Comparison of ENCODE assay signal across 16 cellular contexts in the genomic region with DNA sequence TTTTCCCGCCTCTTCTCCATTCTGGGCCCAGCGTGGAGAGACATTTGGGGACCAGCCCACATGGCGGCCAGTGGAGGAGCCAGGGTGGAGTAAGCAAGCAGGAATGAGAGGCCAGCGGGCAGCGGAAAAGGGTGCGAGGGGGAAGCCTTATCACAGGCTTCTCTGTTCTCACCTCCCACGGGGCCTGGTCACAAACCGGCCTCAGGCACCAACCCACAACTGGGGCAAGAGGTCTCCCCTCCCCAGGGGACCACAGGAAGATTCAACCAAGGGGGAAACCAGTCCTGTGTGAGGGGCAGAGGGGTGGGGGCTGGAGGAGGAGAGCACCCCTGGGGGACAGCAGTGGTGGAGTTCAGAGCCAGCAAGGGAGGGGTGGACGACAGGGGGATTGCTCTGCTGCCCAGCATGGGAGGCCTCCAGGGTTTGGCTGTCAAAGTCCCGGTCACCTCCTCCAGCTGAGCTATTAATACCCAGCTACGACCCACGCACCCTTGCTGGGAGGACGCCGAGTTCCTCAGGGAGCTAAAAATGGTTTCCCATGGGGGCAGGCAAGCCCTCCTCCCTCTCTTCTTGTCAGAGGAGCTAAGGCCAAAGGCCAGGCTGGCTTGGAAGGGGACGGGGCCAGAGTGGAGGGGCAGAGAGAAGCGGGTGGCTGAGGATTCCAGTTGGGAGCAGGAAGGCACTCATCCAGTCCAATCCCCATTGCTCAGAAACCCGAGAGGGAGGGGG. TPM values are rescaled to one million over a fixed set of nuclear protein-coding genes. Genes with fewer than 3 reads are reported as not detected.
DNase-seq lines count a peak whose midpoint lies in the region; ATAC-seq, FAIRE-seq and TF ChIP-seq lines count a peak whose summit lies in the region.
"Had no signal": no experiment of that assay in that cellular context is flagged by ENCODE, and none has a peak within 500 bp of the region (broad histone marks: within the 10 kb centered on the region; RNA-seq: fewer than 3 reads in every experiment).

No MANE protein-coding gene starts in this region.

- H2AFZ ChIP-seq in H1 (ENCODE audit: low read length), result no peak overlapping the region

- no peak overlapping the region for H3K4me3 Mint-ChIP-seq in type B pancreatic cell
- H3K4me3 Mint-ChIP-seq: activated CD8-positive, alpha-beta memory T cell treated with anti-CD3 and anti-CD28 coated beads, Interleukin-2, amount 10 ng/mL, durations not matched to agents 7 days and 5 days; stimulated activated naive CD8-positive, alpha-beta T cell treated with anti-CD3 and anti-CD28 coated beads, Interleukin-15, Interleukin-2, amounts not matched to agents 100 ng/mL and 50 ng/mL, for 24 hours; WTC11 had no signal

- POLR2A ChIA-PET in HEK293 (lab: Yijun Ruan, JAX) (no interaction called here), H1 (lab: Charles Lee; ENCODE audit: partially characterized antibody) (interaction anchor here (0.7 to 1.9 kb wide), 5 partner anchors 9 to 27 kb away, joined by 3 to 4 read pairs (median 3); no protein-coding TSS in a partner anchor)

- no peak overlapping the region for H4K5ac ChIP-seq in H1 (ENCODE audit: insufficient read length, low read depth, low read length)

- TF ChIP-seq CTCF in HEK293 (tag by site-specific recombination; IDR thresholded peaks at IDR 0.05) (no peak), H1 (IDR thresholded peaks at IDR 0.05; ENCODE audit: control extremely low read depth in 1 of 3, insufficient read depth in 1 of 3, low read depth in 1 of 3, low read length in 3 of 3) (no peak), spleen (IDR thresholded peaks at IDR 0.05 in 8 of 11, conservative IDR thresholded peaks at IDR 0.05 in 3 of 11) (no peak), type B pancreatic cell (conservative IDR thresholded peaks at IDR 0.05) (no peak)

- TF ChIP-seq EP300 in H1 (IDR thresholded peaks at IDR 0.05; ENCODE audit: borderline replicate concordance in 1 of 2, low read depth in 2 of 2, low read length in 2 of 2), result no peak

- no peak overlapping the region for H3K9ac ChIP-seq in H1 (replicated peaks in 1 of 4; ENCODE audit: extremely low read depth in 1 of 4, low read depth in 3 of 4, low read length in 3 of 4)

- no peak overlapping the region for H3K23ac ChIP-seq in H1 (ENCODE audit: insufficient read length)

- H3K79me1 ChIP-seq in H1 (ENCODE audit: low read depth, low read length), result no peaks in the 10 kb centered on the region

- no peak overlapping the region for H3K27ac Mint-ChIP-seq in type B pancreatic cell
- H3K27ac Mint-ChIP-seq: activated CD8-positive, alpha-beta memory T cell treated with anti-CD3 and anti-CD28 coated beads, Interleukin-2, amount 10 ng/mL, durations not matched to agents 7 days and 5 days; stimulated activated naive CD8-positive, alpha-beta T cell treated with anti-CD3 and anti-CD28 coated beads, Interleukin-15, Interleukin-2, amounts not matched to agents 100 ng/mL and 50 ng/mL, for 24 hours; WTC11 had no signal

- no peaks in the 10 kb centered on the region for H3K27me3 Mint-ChIP-seq in type B pancreatic cell
- H3K27me3 Mint-ChIP-seq: activated CD8-positive, alpha-beta memory T cell treated with anti-CD3 and anti-CD28 coated beads, Interleukin-2, amount 10 ng/mL, durations not matched to agents 7 days and 5 days; stimulated activated naive CD8-positive, alpha-beta T cell treated with anti-CD3 and anti-CD28 coated beads, Interleukin-15, Interleukin-2, amounts not matched to agents 100 ng/mL and 50 ng/mL, for 24 hours had no signal

- H2BK20ac ChIP-seq in H1 (ENCODE audit: low read length), result no peak overlapping the region

- no peak overlapping the region for H4K91ac ChIP-seq in H1 (replicated peaks; ENCODE audit: insufficient read length, low read length)

- no peak overlapping the region for H2BK5ac ChIP-seq in H1 (ENCODE audit: low read depth, low read length)

- H2BK120ac ChIP-seq in H1 (replicated peaks; ENCODE audit: low read depth, low read length), result no peak overlapping the region

- H3K27me3 ChIP-seq in H1 (replicated peaks in 1 of 4; ENCODE audit: control insufficient read depth in 3 of 4, extremely low read depth in 1 of 4, insufficient read depth in 3 of 4, low read length in 3 of 4) (no peaks in the 10 kb centered on the region), spleen (replicated peaks in 1 of 7) (no peaks in the 10 kb centered on the region)

- no peak overlapping the region for H2AK5ac ChIP-seq in H1 (ENCODE audit: low read depth, low read length)

- no peaks in the 10 kb centered on the region for H3K36me3 Mint-ChIP-seq in type B pancreatic cell
- H3K36me3 Mint-ChIP-seq: activated CD8-positive, alpha-beta memory T cell treated with anti-CD3 and anti-CD28 coated beads, Interleukin-2, amount 10 ng/mL, durations not matched to agents 7 days and 5 days; activated naive CD4-positive, alpha-beta T cell treated with anti-CD3 and anti-CD28 coated beads, Interleukin-2, amount 50 U/mL, for 72 hours; WTC11 had no signal

- H4K8ac ChIP-seq in H1 (ENCODE audit: extremely low read depth, insufficient read depth, low read length), result peak overlapping the region; percentile 32

- no peak overlapping the region for H2BK15ac ChIP-seq in H1 (ENCODE audit: low read length)

- no peaks in the 10 kb centered on the region for H3K9me3 Mint-ChIP-seq in type B pancreatic cell
- H3K9me3 Mint-ChIP-seq: activated naive CD4-positive, alpha-beta T cell treated with anti-CD3 and anti-CD28 coated beads, Interleukin-2, amount 50 U/mL, for 72 hours; stimulated activated naive CD8-positive, alpha-beta T cell treated with anti-CD3 and anti-CD28 coated beads, Interleukin-15, Interleukin-2, amounts not matched to agents 100 ng/mL and 50 ng/mL, for 24 hours; WTC11 had no signal

- no peak overlapping the region for H3K4ac ChIP-seq in H1 (replicated peaks; ENCODE audit: insufficient read length, low read depth, low read length)

- peaks cover 36% of the 10 kb centered on the region for H3K4me1 Mint-ChIP-seq in type B pancreatic cell (ENCODE audit: unreplicated experiment)
- H3K4me1 Mint-ChIP-seq: activated CD8-positive, alpha-beta memory T cell treated with anti-CD3 and anti-CD28 coated beads, Interleukin-2, amount 10 ng/mL, durations not matched to agents 7 days and 5 days had no signal

- no peak overlapping the region for H3K4me2 ChIP-seq in H1 (ENCODE audit: insufficient read depth in 1 of 2, low read depth in 2 of 2, low read length in 2 of 2)

- H3K56ac ChIP-seq in H1 (replicated peaks; ENCODE audit: insufficient read length, low read depth, low read length), result no peak overlapping the region

- H3K4me1 ChIP-seq in HEK293 (ENCODE audit: control insufficient read depth, insufficient read depth, low read length) (peaks cover 5% of the 10 kb centered on the region), H1 (replicated peaks in 1 of 4; ENCODE audit: control insufficient read depth in 3 of 4, insufficient read depth in 4 of 4, low read length in 3 of 4) (peaks cover 0 to 5% (median 2%) of the 10 kb centered on the region in 4 experiments; a peak in 4 of 7 replicates), spleen (peaks cover 19 to 89% (median 56%) of the 10 kb centered on the region in 6 donors)

- no peak for FAIRE-seq in H1 (lab: Jason Lieb, UNC)

- no peaks in the 10 kb centered on the region for H3K79me2 ChIP-seq in H1 (ENCODE audit: control insufficient read depth in 1 of 2, insufficient read depth in 2 of 2, low read length in 2 of 2)

- H3K27ac ChIP-seq in HEK293 (ENCODE audit: extremely low read depth, low read depth, low read length) (no peak overlapping the region), H1 (ENCODE audit: low read depth, low read length) (no peak overlapping the region), spleen (peak overlapping the region in 7 of 8 donors; percentile 51 to 80 (median 66))

- no peaks in the 10 kb centered on the region for H4K20me1 ChIP-seq in H1 (replicated peaks in 1 of 2; ENCODE audit: control insufficient read depth in 1 of 2, insufficient read depth in 2 of 2, low read length in 2 of 2)

- H2BK12ac ChIP-seq in H1 (ENCODE audit: low read depth, low read length), result no peak overlapping the region

- CTCF ChIA-PET in HEK293 (lab: Yijun Ruan, JAX) (interaction anchor here (0.6 kb wide), 1 partner anchor 45 kb away, joined by 3 read pairs; a partner anchor contains a TSS), H1 (lab: Charles Lee; ENCODE audit: partially characterized antibody) (interaction anchor here (0.8 to 24.7 kb wide), 9 partner anchors 10 to 125 kb away, joined by 3 to 984 read pairs (median 3); a partner anchor contains a TSS)

- no peak for TF ChIP-seq POLR2A in H1 (IDR thresholded peaks at IDR 0.05; ENCODE audit: control extremely low read depth in 1 of 2, low read depth in 2 of 2, low read length in 2 of 2)
- no peak for TF ChIP-seq POLR2A in spleen (IDR thresholded peaks at IDR 0.05)

- DNase-seq in H1 (ENCODE audit: low read depth in 1 of 2, low spot score in 2 of 2), result no peak
- DNase-seq in left lobe of liver (ENCODE audit: low spot score), result no peak
- DNase-seq in spleen, result peak; percentile 74
- no peak for DNase-seq in type B pancreatic cell (ENCODE audit: extremely low spot score, unreplicated experiment)
- DNase-seq: activated CD8-positive, alpha-beta memory T cell treated with anti-CD3 and anti-CD28 coated beads, Interleukin-2, amount 10 ng/mL, durations not matched to agents 7 days and 5 days; Calu3; mucosa of descending colon had no signal

- no peak overlapping the region for H3K4me3 ChIP-seq in HEK293 (ENCODE audit: low read depth, low read length)
- H3K4me3 ChIP-seq in H1 (ENCODE audit: extremely low read depth in 1 of 4, insufficient read depth in 2 of 4, low read depth in 3 of 4, low read length in 4 of 4), result no peak overlapping the region
- no peak overlapping the region for H3K4me3 ChIP-seq in spleen
- H3K4me3 ChIP-seq: mucosa of descending colon had no signal

- intact Hi-C loops in spleen (cut with DNase I; ENCODE audit: low total_unique reads), result no loop called here

- no peaks in the 10 kb centered on the region for H3K9me3 ChIP-seq in HEK293 (ENCODE audit: control insufficient read depth, insufficient read depth, low read depth, low read length)
- H3K9me3 ChIP-seq in H1 (ENCODE audit: insufficient read depth in 2 of 2, low read depth in 1 of 2, low read length in 1 of 2), result no peaks in the 10 kb centered on the region
- H3K9me3 ChIP-seq in spleen, result no peaks in the 10 kb centered on the region
- H3K9me3 ChIP-seq: mucosa of descending colon had no signal

- ATAC-seq in left lobe of liver (peak; percentile 29), GM19452 (IDR thresholded peaks at IDR 0.05; ENCODE audit: unreplicated experiment) (no peak), GM19035 (IDR thresholded peaks at IDR 0.05; ENCODE audit: unreplicated experiment) (no peak), GM18519 (IDR thresholded peaks at IDR 0.05; ENCODE audit: low FRiP score, unreplicated experiment) (no peak)
- ATAC-seq: activated CD8-positive, alpha-beta memory T cell treated with anti-CD3 and anti-CD28 coated beads, Interleukin-2, amount 10 ng/mL, durations not matched to agents 7 days and 5 days; activated naive CD4-positive, alpha-beta T cell treated with anti-CD3 and anti-CD28 coated beads, Interleukin-2, amount 50 U/mL, for 72 hours; esophagus mucosa; mucosa of descending colon; SK-N-SH treated with all-trans-retinoic acid at 6 μM for 48 hours; WTC11 had no signal

- no peak for TF ChIP-seq RAD21 in H1 (IDR thresholded peaks at IDR 0.05 in 1 of 2, conservative IDR thresholded peaks at IDR 0.05 in 1 of 2; ENCODE audit: low read depth in 2 of 2, low read length in 2 of 2)

- H3K14ac ChIP-seq in H1 (ENCODE audit: insufficient read length), result no peak overlapping the region

- 85% methylated on average over 13 of the region's 17 CpGs; no CpG with 5 or more reads in 1 of the 2 experiments for WGBS in H1 (ENCODE audit: extremely low coverage in 1 of 2, insufficient coverage in 1 of 2, insufficient read length in 1 of 2, insufficient replicate concordance in 2 of 2, low coverage in 1 of 2, low lambda C conversion rate in 2 of 2, missing lambda C conversion rate in 1 of 2), 2 experiments
- WGBS in spleen, 5 donors, result 64 to 79% (median 76%) methylated on average over 15 to 17 of the region's 17 CpGs

- no peak overlapping the region for H3K18ac ChIP-seq in H1 (ENCODE audit: extremely low read depth, low read length)

- peaks cover 1% of the 10 kb centered on the region; the same call in 1 of the 2 replicates for H3K23me2 ChIP-seq in H1 (ENCODE audit: low read depth, low read length)

- H3K36me3 ChIP-seq in HEK293 (ENCODE audit: control insufficient read depth in 2 of 2, insufficient read depth in 1 of 2, low read length in 2 of 2) (no peaks in the 10 kb centered on the region), H1 (ENCODE audit: control insufficient read depth in 2 of 4, insufficient read depth in 4 of 4, low read length in 3 of 4) (no peaks in the 10 kb centered on the region), spleen (no peaks in the 10 kb centered on the region)

RNA-seq across cellular contexts. Expression of a gene that starts 23.8 kb away (rescaled TPM):
- total RNA-seq in H1 (2021; fragmentation: NEBNext Ultra II Directional; extraction: Animal tissue kit (Norgen Biotek cat#: 25700)), result 1,467 and 1,476 TPM in 2 replicates
- polyA plus RNA-seq in H1 (2011; rRNA removed) (2,660 and 3,062 TPM in 2 replicates), spleen (1,000 to 10,000 TPM; 3,003 to 4,302 (median 4,113) TPM)
- polyA plus RNA-seq in H1 (2011; cell fraction: cytosol; rRNA removed), result 3,021 TPM
- 1,988 TPM for polyA plus RNA-seq in H1 (2011; cell fraction: nucleus; rRNA removed)
- 2,347 to 2,838 TPM (median 2,522 TPM) in 4 replicates for polyA plus RNA-seq in H1 (2012, experiment 1 of 2)
- polyA plus RNA-seq in H1 (2012, experiment 2 of 2), result 3,643 TPM
- 2,053 TPM for polyA plus RNA-seq in H1 (2013, experiment 1 of 2)
- 1,963 TPM for polyA plus RNA-seq in H1 (2013, experiment 2 of 2)
- 1,098 and 1,191 TPM in 2 replicates for polyA minus RNA-seq in H1 (2011; rRNA and poly(A)+ RNA removed)
- polyA minus RNA-seq in H1 (2011; cell fraction: cytosol; rRNA and poly(A)+ RNA removed), result 1,141 TPM
- 716 TPM for polyA minus RNA-seq in H1 (2011; cell fraction: nucleus; rRNA and poly(A)+ RNA removed)
- total RNA-seq in left lobe of liver (392 TPM), spleen (1,000 to 10,000 TPM in 4 of 7 donors, 100 to 1,000 TPM in 3; 684 to 1,403 (median 1,036) TPM), type B pancreatic cell (ENCODE audit: low replicate concordance) (1,439 and 1,690 TPM in 2 replicates)

RNA-seq across cellular contexts. Expression of a gene that starts 36.2 kb away (rescaled TPM):
- 45.5 and 48.3 TPM in 2 replicates for total RNA-seq in H1 (2021; fragmentation: NEBNext Ultra II Directional; extraction: Animal tissue kit (Norgen Biotek cat#: 25700))
- polyA plus RNA-seq in H1 (2011; rRNA removed) (113 and 189 TPM in 2 replicates), spleen (10 to 100 TPM; 28.1 to 29.8 (median 29.2) TPM)
- polyA plus RNA-seq in H1 (2011; cell fraction: cytosol; rRNA removed), result 84.0 TPM
- polyA plus RNA-seq in H1 (2011; cell fraction: nucleus; rRNA removed), result 135 TPM
- 34.5 to 75.6 TPM (median 65.5 TPM) in 4 replicates for polyA plus RNA-seq in H1 (2012, experiment 1 of 2)
- polyA plus RNA-seq in H1 (2012, experiment 2 of 2), result 75.0 TPM
- 33.1 TPM for polyA plus RNA-seq in H1 (2013, experiment 1 of 2)
- 31.7 TPM for polyA plus RNA-seq in H1 (2013, experiment 2 of 2)
- polyA minus RNA-seq in H1 (2011; rRNA and poly(A)+ RNA removed), result 58.7 and 82.2 TPM in 2 replicates
- polyA minus RNA-seq in H1 (2011; cell fraction: cytosol; rRNA and poly(A)+ RNA removed), result 40.8 TPM
- 47.3 TPM for polyA minus RNA-seq in H1 (2011; cell fraction: nucleus; rRNA and poly(A)+ RNA removed)
- total RNA-seq in left lobe of liver (301 TPM), spleen (10 to 100 TPM; 16.7 to 31.1 (median 26.0) TPM), type B pancreatic cell (ENCODE audit: low replicate concordance) (54.2 and 55.9 TPM in 2 replicates)

RNA-seq across cellular contexts. Expression of a gene that starts 36.9 kb away (rescaled TPM):
- total RNA-seq in H1 (2021; fragmentation: NEBNext Ultra II Directional; extraction: Animal tissue kit (Norgen Biotek cat#: 25700)), result 19.4 and 20.5 TPM in 2 replicates
- polyA plus RNA-seq in H1 (2011; rRNA removed) (24.9 and 32.1 TPM in 2 replicates), spleen (10 to 100 TPM in 1 of 3 donors, 1 to 10 TPM in 2; 5.4 to 20.1 (median 6.9) TPM)
- polyA plus RNA-seq in H1 (2011; cell fraction: cytosol; rRNA removed), result 17.8 TPM
- 17.4 TPM for polyA plus RNA-seq in H1 (2011; cell fraction: nucleus; rRNA removed)
- 9.6 to 11.4 TPM (median 11.0 TPM) in 4 replicates for polyA plus RNA-seq in H1 (2012, experiment 1 of 2)
- polyA plus RNA-seq in H1 (2012, experiment 2 of 2), result 11.4 TPM
- 10.2 TPM for polyA plus RNA-seq in H1 (2013, experiment 1 of 2)
- polyA plus RNA-seq in H1 (2013, experiment 2 of 2), result 11.0 TPM
- polyA minus RNA-seq in H1 (2011; rRNA and poly(A)+ RNA removed), result 19.6 and 30.2 TPM in 2 replicates
- 18.8 TPM for polyA minus RNA-seq in H1 (2011; cell fraction: cytosol; rRNA and poly(A)+ RNA removed)
- 18.1 TPM for polyA minus RNA-seq in H1 (2011; cell fraction: nucleus; rRNA and poly(A)+ RNA removed)
- total RNA-seq in left lobe of liver (4.3 TPM), spleen (10 to 100 TPM; 31.5 to 68.6 (median 42.6) TPM), type B pancreatic cell (ENCODE audit: low replicate concordance) (11.9 and 25.9 TPM in 2 replicates)

RNA-seq across cellular contexts. Expression of a gene that starts 44.7 kb away (rescaled TPM):
- 1.8 and 4.6 TPM in 2 replicates for total RNA-seq in H1 (2021; fragmentation: NEBNext Ultra II Directional; extraction: Animal tissue kit (Norgen Biotek cat#: 25700))
- polyA plus RNA-seq in H1 (2011; rRNA removed) (9.8 and 12.4 TPM in 2 replicates), spleen (10 to 100 TPM; 18.7 to 26.7 (median 22.1) TPM)
- 8.7 TPM for polyA plus RNA-seq in H1 (2011; cell fraction: cytosol; rRNA removed)
- polyA plus RNA-seq in H1 (2011; cell fraction: nucleus; rRNA removed), result 6.5 TPM
- polyA plus RNA-seq in H1 (2012, experiment 1 of 2), result 2.7 to 5.2 TPM (median 4.4 TPM) in 4 replicates
- 6.5 TPM for polyA plus RNA-seq in H1 (2012, experiment 2 of 2)
- 5.2 TPM for polyA plus RNA-seq in H1 (2013, experiment 1 of 2)
- 5.6 TPM for polyA plus RNA-seq in H1 (2013, experiment 2 of 2)
- 1.7 and 1.9 TPM in 2 replicates for polyA minus RNA-seq in H1 (2011; rRNA and poly(A)+ RNA removed)
- not detected for polyA minus RNA-seq in H1 (2011; cell fraction: cytosol; rRNA and poly(A)+ RNA removed)
- 1.6 TPM for polyA minus RNA-seq in H1 (2011; cell fraction: nucleus; rRNA and poly(A)+ RNA removed)
- total RNA-seq in left lobe of liver (13.8 TPM), spleen (10 to 100 TPM in 4 of 7 donors, 1 to 10 TPM in 3; 8.7 to 23.9 (median 12.3) TPM), type B pancreatic cell (ENCODE audit: low replicate concordance) (12.2 and 16.6 TPM in 2 replicates)

RNA-seq across cellular contexts. Expression of a gene that starts 45.7 kb away (rescaled TPM):
- 5.8 and 6.1 TPM in 2 replicates for total RNA-seq in H1 (2021; fragmentation: NEBNext Ultra II Directional; extraction: Animal tissue kit (Norgen Biotek cat#: 25700))
- polyA plus RNA-seq in H1 (2011; rRNA removed) (18.0 and 20.0 TPM in 2 replicates), spleen (10 to 100 TPM; 60.1 to 71.4 (median 66.8) TPM)
- 19.8 TPM for polyA plus RNA-seq in H1 (2011; cell fraction: cytosol; rRNA removed)
- 29.6 TPM for polyA plus RNA-seq in H1 (2011; cell fraction: nucleus; rRNA removed)
- polyA plus RNA-seq in H1 (2012, experiment 1 of 2), result 6.0 to 11.2 TPM (median 9.3 TPM) in 4 replicates
- 8.3 TPM for polyA plus RNA-seq in H1 (2012, experiment 2 of 2)
- 4.5 TPM for polyA plus RNA-seq in H1 (2013, experiment 1 of 2)
- polyA plus RNA-seq in H1 (2013, experiment 2 of 2), result 4.5 TPM
- polyA minus RNA-seq in H1 (2011; rRNA and poly(A)+ RNA removed), result 11.7 and 13.7 TPM in 2 replicates
- polyA minus RNA-seq in H1 (2011; cell fraction: cytosol; rRNA and poly(A)+ RNA removed), result 9.2 TPM
- 12.2 TPM for polyA minus RNA-seq in H1 (2011; cell fraction: nucleus; rRNA and poly(A)+ RNA removed)
- total RNA-seq in left lobe of liver (113 TPM), spleen (10 to 100 TPM; 33.8 to 74.9 (median 56.3) TPM), type B pancreatic cell (ENCODE audit: low replicate concordance) (22.1 and 27.2 TPM in 2 replicates)

Comparison
In these comparisons a context has a peak if more than half of its experiments do, and no peak if none do; other contexts are left out.
1. H3K27ac ChIP-seq: peak in spleen (7 of 8); none in HEK293 (single experiment) and H1 (single experiment).